In genomic region chr7:50262916-50263690, GRCh38 we compare ENCODE assay signal across 9 cellular contexts. TPM values are rescaled to one million over a fixed set of nuclear protein-coding genes. Genes with fewer than 3 reads are reported as not detected.
DNase-seq lines count a peak whose midpoint lies in the region; ATAC-seq and TF ChIP-seq lines count a peak whose summit lies in the region.
"Had no signal": no experiment of that assay in that cellular context is flagged by ENCODE, and none has a peak within 500 bp of the region (broad histone marks: within the 10 kb centered on the region; RNA-seq: fewer than 3 reads in every experiment).

No MANE protein-coding gene starts in this region.

- no peaks in the 10 kb centered on the region for H3K9me3 ChIP-seq in upper lobe of right lung

- peak overlapping the region; percentile 99 for H3K27ac Mint-ChIP-seq in activated naive CD4-positive, alpha-beta T cell treated with anti-CD3 and anti-CD28 coated beads, Interleukin-2, amount 50 U/mL, for 24 hours
- peak overlapping the region; percentile 98 to 100 for H3K27ac Mint-ChIP-seq in T-cell

- H3K4me1 ChIP-seq in upper lobe of right lung: peaks cover 6% of the 10 kb centered on the region

- TF ChIP-seq CTCF in upper lobe of right lung (IDR thresholded peaks at IDR 0.05): no peak

- CTCF ChIA-PET in T-cell (lab: Charles Lee): no interaction called here

- no peaks in the 10 kb centered on the region for H3K9me3 Mint-ChIP-seq in activated naive CD4-positive, alpha-beta T cell treated with anti-CD3 and anti-CD28 coated beads, Interleukin-2, amount 50 U/mL, for 24 hours
- H3K9me3 Mint-ChIP-seq in T-cell: peaks cover 0 to 6% (median 3%) of the 10 kb centered on the region in 3 donors

- H3K4me3 Mint-ChIP-seq in activated naive CD4-positive, alpha-beta T cell treated with anti-CD3 and anti-CD28 coated beads, Interleukin-2, amount 50 U/mL, for 24 hours: peak overlapping the region; percentile 85
- peak overlapping the region; percentile 32 to 87 (median 40) for H3K4me3 Mint-ChIP-seq in T-cell

- peaks cover 93% of the 10 kb centered on the region for H3K4me1 Mint-ChIP-seq in activated naive CD4-positive, alpha-beta T cell treated with anti-CD3 and anti-CD28 coated beads, Interleukin-2, amount 50 U/mL, for 24 hours
- peaks cover 90 to 94% (median 92%) of the 10 kb centered on the region in 3 donors for H3K4me1 Mint-ChIP-seq in T-cell

- H3K4me3 ChIP-seq in upper lobe of right lung: no peak overlapping the region

- no peaks in the 10 kb centered on the region for H3K36me3 ChIP-seq in upper lobe of right lung

- DNase-seq in activated naive CD4-positive, alpha-beta T cell treated with Interleukin-2 at 50 U/mL for 16 hours: no peak
- DNase-seq in T-cell (no peak), upper lobe of right lung (no peak), NCI-H1105 treated with DMSO at 0.1 percent for 48 hours (lab: John Stamatoyannopoulos, UW) (no peak), islet precursor cell (no peak), ACHN (no peak)

- H3K27me3 ChIP-seq in upper lobe of right lung: no peaks in the 10 kb centered on the region

- H3K27ac ChIP-seq in upper lobe of right lung: peak overlapping the region; percentile 43

- H3K27me3 Mint-ChIP-seq in activated naive CD4-positive, alpha-beta T cell treated with anti-CD3 and anti-CD28 coated beads, Interleukin-2, amount 50 U/mL, for 24 hours: no peaks in the 10 kb centered on the region
- H3K27me3 Mint-ChIP-seq in T-cell: no peaks in the 10 kb centered on the region

- ATAC-seq in HG03066 (IDR thresholded peaks at IDR 0.05; ENCODE audit: low read depth, unreplicated experiment) (peak; percentile 44), T-cell (replicated peaks in 1 of 4) (peak in 2 of 4 experiments; percentile 13 to 17), upper lobe of right lung (peak; percentile 35)

- intact Hi-C loops in upper lobe of right lung (cut with DNase I): no loop called here

- in situ Hi-C loops in ACHN (cut with HindIII; ENCODE audit: low pct_ligation_motif_present, low pct_unique_long_range_greater_than_20kb, low sequenced_read_pairs): no loop called here

- POLR2A ChIA-PET in T-cell (lab: Charles Lee): interaction anchor here in 1 of 2 donors (0.9 kb wide), 1 partner anchor 42 kb away, joined by 3 read pairs; no protein-coding TSS in a partner anchor

- no peaks in the 10 kb centered on the region for H3K36me3 Mint-ChIP-seq in activated naive CD4-positive, alpha-beta T cell treated with anti-CD3 and anti-CD28 coated beads, Interleukin-2, amount 50 U/mL, for 24 hours
- H3K36me3 Mint-ChIP-seq in T-cell: no peaks in the 10 kb centered on the region

RNA-seq across cellular contexts. Expression of gene IKZF1, which starts 41.4 kb away (rescaled TPM):
- total RNA-seq in T-cell: 100 to 1,000 TPM; 429 to 525 (median 494) TPM
- total RNA-seq in upper lobe of right lung: 41.4 TPM
- total RNA-seq: RPMI7951 had no signal

Comparison
In these comparisons a context has a peak if more than half of its experiments do, and no peak if none do; other contexts are left out.
1. RNA of gene IKZF1, which starts 41.4 kb away (total RNA-seq): 429 to 525 TPM in T-cell; 41.4 TPM in upper lobe of right lung (single experiment); every median in the first group is over 10 times any median in the second.